20 cellular contexts compared by ENCODE assay signal in the genomic region with DNA sequence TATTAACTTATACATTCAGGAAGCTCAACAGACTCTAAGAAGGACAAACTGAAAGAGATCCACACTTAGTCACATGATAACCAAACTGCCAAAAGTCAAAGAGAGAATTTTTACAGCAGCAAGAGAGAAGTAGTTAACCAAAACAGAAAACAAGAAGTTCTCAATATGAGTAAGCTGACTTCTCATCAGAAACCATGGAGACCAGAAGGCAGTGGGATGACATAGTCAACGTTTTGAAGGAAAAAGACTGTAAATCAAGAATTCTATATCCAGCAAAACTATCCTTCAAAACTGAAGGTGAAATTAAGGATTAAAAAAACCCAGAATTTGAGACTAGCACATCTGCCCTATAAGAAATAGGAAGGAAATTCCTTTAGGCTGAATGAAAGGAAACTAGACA.
"Had no signal": no experiment of that assay in that cellular context is flagged by ENCODE, and none has a peak within 500 bp of the region (broad histone marks: within the 10 kb centered on the region; RNA-seq: fewer than 3 reads in every experiment).

No MANE protein-coding gene starts in this region.

- H3K36me3 ChIP-seq: SJSA1 had no signal

- DNase-seq: KBM-7, NCI-H1092, NCI-H1105 treated with DMSO at 0.1 percent for 48 hours, NCI-H1417 treated with DMSO at 0.1 percent for 48 hours, NCI-H146, NCI-H1694 treated with DMSO at 0.1 percent for 48 hours, NCI-H1930, NCI-H2081, NCI-H2107, NCI-H2227 treated with DMSO at 0.1 percent for 48 hours, NCI-H524, NCI-H526 treated with DMSO at 0.1 percent for 48 hours, NCI-H748 treated with DMSO at 0.1 percent for 48 hours, Right ventricle myocardium superior, RPMI8226, SIG-M5 had no signal

- H3K4me3 Mint-ChIP-seq: IgD-negative memory B cell had no signal

- H3K4me3 ChIP-seq: SJSA1, SK-N-MC had no signal

- H3K27me3 Mint-ChIP-seq: IgD-negative memory B cell had no signal

- H3K27ac ChIP-seq: HL-60, SJSA1, SK-N-MC had no signal

- H3K9me3 ChIP-seq: SJSA1 had no signal

- H3K4me1 ChIP-seq: SJSA1 had no signal
